In the genomic region with DNA sequence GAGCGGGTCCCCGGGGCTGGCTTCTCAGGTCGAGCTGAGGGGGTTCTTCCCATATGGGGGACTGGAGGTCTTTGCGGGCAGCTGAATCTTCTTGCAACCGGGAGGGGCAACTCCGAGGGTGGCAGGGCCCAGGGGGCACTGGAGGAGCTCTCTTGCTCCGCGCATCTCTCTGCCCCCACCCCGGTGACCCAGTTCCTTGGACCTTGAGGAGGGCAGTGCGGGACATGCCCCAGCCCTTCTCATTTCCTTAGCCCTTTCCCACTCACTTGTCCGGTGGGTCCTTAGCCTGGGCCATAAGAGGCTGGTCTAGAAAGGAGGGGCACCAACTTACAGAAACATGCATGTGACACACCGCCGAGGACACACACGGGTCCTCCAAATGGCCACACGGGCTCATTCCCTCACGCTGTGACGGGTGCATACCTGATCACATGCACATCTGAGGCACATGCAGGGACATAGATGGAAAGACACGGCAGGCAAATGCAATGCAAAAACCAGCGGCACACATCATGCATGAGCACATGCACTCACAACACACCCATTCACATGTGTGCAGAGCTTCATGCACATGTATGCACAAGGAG, we compare ENCODE assay signal across 2 cellular contexts.
TF ChIP-seq lines count a peak whose summit lies in the region.

No MANE protein-coding gene starts in this region.

TF ChIP-seq in SK-N-SH, 30 proteins besides CTCF, POLR2A, EP300 and RAD21:
- TF ChIP-seq JUND (IDR thresholded peaks at IDR 0.05) (no peak), RFX5 (IDR thresholded peaks at IDR 0.05; ENCODE audit: low read length) (no peak), TCF12 (IDR thresholded peaks at IDR 0.05) (no peak), USF1 (IDR thresholded peaks at IDR 0.05; ENCODE audit: borderline replicate concordance, low read depth) (no peak), USF2 (IDR thresholded peaks at IDR 0.05; ENCODE audit: borderline replicate concordance, low read depth, low read length) (no peak), ELF1 (IDR thresholded peaks at IDR 0.05) (no peak), RXRA (IDR thresholded peaks at IDR 0.05; ENCODE audit: borderline replicate concordance, low read depth) (no peak), FOXJ3 (CRISPR knock-in tag; IDR thresholded peaks at IDR 0.05) (no peak), MEF2A (IDR thresholded peaks at IDR 0.05; ENCODE audit: borderline replicate concordance, low read depth) (no peak), REST (IDR thresholded peaks at IDR 0.05; ENCODE audit: low read depth, low read length) (no peak)
TF ChIP-seq in SK-N-SH: peak in this region for 0.

TF ChIP-seq in SK-N-SH treated with all-trans-retinoic acid at 6 μM for 48 hours, 23 proteins besides CTCF, POLR2A, EP300 and RAD21:
- TF ChIP-seq, protein P1, sequence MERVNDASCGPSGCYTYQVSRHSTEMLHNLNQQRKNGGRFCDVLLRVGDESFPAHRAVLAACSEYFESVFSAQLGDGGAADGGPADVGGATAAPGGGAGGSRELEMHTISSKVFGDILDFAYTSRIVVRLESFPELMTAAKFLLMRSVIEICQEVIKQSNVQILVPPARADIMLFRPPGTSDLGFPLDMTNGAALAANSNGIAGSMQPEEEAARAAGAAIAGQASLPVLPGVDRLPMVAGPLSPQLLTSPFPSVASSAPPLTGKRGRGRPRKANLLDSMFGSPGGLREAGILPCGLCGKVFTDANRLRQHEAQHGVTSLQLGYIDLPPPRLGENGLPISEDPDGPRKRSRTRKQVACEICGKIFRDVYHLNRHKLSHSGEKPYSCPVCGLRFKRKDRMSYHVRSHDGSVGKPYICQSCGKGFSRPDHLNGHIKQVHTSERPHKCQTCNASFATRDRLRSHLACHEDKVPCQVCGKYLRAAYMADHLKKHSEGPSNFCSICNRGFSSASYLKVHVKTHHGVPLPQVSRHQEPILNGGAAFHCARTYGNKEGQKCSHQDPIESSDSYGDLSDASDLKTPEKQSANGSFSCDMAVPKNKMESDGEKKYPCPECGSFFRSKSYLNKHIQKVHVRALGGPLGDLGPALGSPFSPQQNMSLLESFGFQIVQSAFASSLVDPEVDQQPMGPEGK (CRISPR knock-in tag; IDR thresholded peaks at IDR 0.05; ENCODE audit: borderline replicate concordance), result no peak
- no peak for TF ChIP-seq TSHZ2 (CRISPR knock-in tag; IDR thresholded peaks at IDR 0.05)
- no peak for TF ChIP-seq ZNF565 (CRISPR knock-in tag; conservative IDR thresholded peaks at IDR 0.05; ENCODE audit: low read depth)
- TF ChIP-seq, protein P2, sequence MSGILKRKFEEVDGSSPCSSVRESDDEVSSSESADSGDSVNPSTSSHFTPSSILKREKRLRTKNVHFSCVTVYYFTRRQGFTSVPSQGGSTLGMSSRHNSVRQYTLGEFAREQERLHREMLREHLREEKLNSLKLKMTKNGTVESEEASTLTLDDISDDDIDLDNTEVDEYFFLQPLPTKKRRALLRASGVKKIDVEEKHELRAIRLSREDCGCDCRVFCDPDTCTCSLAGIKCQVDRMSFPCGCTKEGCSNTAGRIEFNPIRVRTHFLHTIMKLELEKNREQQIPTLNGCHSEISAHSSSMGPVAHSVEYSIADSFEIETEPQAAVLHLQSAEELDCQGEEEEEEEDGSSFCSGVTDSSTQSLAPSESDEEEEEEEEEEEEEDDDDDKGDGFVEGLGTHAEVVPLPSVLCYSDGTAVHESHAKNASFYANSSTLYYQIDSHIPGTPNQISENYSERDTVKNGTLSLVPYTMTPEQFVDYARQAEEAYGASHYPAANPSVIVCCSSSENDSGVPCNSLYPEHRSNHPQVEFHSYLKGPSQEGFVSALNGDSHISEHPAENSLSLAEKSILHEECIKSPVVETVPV (CRISPR knock-in tag; IDR thresholded peaks at IDR 0.05), result no peak
- TF ChIP-seq TOX (CRISPR knock-in tag; IDR thresholded peaks at IDR 0.05; ENCODE audit: borderline replicate concordance), result no peak
- no peak for TF ChIP-seq CSDC2 (CRISPR knock-in tag; IDR thresholded peaks at IDR 0.05)
- no peak for TF ChIP-seq BACH2 (CRISPR knock-in tag; IDR thresholded peaks at IDR 0.05; ENCODE audit: borderline replicate concordance)
- no peak for TF ChIP-seq ESRRG (CRISPR knock-in tag; IDR thresholded peaks at IDR 0.05)
- TF ChIP-seq ZC3H10 (CRISPR knock-in tag; IDR thresholded peaks at IDR 0.05), result no peak
- no peak for TF ChIP-seq TCF4 (CRISPR knock-in tag; IDR thresholded peaks at IDR 0.05; ENCODE audit: borderline replicate concordance)
- TF ChIP-seq SNAI2 (CRISPR knock-in tag; IDR thresholded peaks at IDR 0.05), result no peak
- TF ChIP-seq GLIS3 (CRISPR knock-in tag; IDR thresholded peaks at IDR 0.05), result no peak
- TF ChIP-seq RARB (CRISPR knock-in tag; IDR thresholded peaks at IDR 0.05), result no peak
- TF ChIP-seq ZFP30 (CRISPR knock-in tag; IDR thresholded peaks at IDR 0.05), result no peak
